13 cellular contexts compared by ENCODE assay signal in the genomic region with DNA sequence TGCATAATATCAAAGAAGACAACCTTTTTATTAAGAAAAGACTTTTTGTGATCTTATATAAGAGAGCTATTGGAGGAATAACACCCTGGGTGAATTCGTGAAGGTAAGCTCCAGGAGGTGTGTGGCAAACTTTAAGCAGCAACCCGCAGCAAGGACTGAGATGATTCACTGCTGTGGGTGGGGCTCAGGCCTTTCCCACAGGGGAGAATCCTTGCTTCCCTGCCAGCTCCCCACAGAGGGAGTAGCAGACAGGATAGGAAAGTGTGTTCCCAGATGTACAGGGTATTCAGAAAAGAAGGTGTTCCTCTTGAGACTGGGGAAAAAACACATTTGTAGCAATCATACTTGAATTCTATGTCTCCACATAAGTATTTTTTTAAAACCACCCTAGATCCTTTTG. TPM values are rescaled to one million over a fixed set of nuclear protein-coding genes. Genes with fewer than 3 reads are reported as not detected.
DNase-seq lines count a peak whose midpoint lies in the region; ATAC-seq and TF ChIP-seq lines count a peak whose summit lies in the region.
"Had no signal": no experiment of that assay in that cellular context is flagged by ENCODE, and none has a peak within 500 bp of the region (broad histone marks: within the 10 kb centered on the region; RNA-seq: fewer than 3 reads in every experiment).

No MANE protein-coding gene starts in this region.

- H3K27ac Mint-ChIP-seq in activated T-cell treated with anti-CD3 and anti-CD28 coated beads, Interleukin-2, amount 50 U/mL, for 72 hours: peak overlapping the region; percentile 54
- peak overlapping the region in 1 of 7 donors; percentile 22 for H3K27ac Mint-ChIP-seq in CD4-positive, alpha-beta memory T cell
- H3K27ac Mint-ChIP-seq: brain had no signal

- H3K9ac ChIP-seq in fibroblast of lung (ENCODE audit: insufficient read depth, low read length): no peak overlapping the region

- H3K36me3 ChIP-seq in fibroblast of lung (ENCODE audit: control insufficient read depth, insufficient read depth, low read length): peaks cover 2% of the 10 kb centered on the region
- peaks cover 5% of the 10 kb centered on the region for H3K36me3 ChIP-seq in CD4-positive, alpha-beta memory T cell (ENCODE audit: insufficient read depth, low read length)
- H3K36me3 ChIP-seq in HAP-1 (replicated peaks): peaks cover 10% of the 10 kb centered on the region

- H3K27me3 ChIP-seq in fibroblast of lung (ENCODE audit: control insufficient read depth, insufficient read depth, low read length) (no peaks in the 10 kb centered on the region), HAP-1 (ENCODE audit: low read depth) (no peaks in the 10 kb centered on the region)
- no peaks in the 10 kb centered on the region for H3K27me3 ChIP-seq in CD4-positive, alpha-beta memory T cell (ENCODE audit: insufficient read depth, low read length)
- H3K27me3 ChIP-seq: esophagus squamous epithelium had no signal

- H3K9me3 Mint-ChIP-seq in activated T-cell treated with anti-CD3 and anti-CD28 coated beads, Interleukin-2, amount 50 U/mL, for 72 hours: no peaks in the 10 kb centered on the region
- no peaks in the 10 kb centered on the region for H3K9me3 Mint-ChIP-seq in CD4-positive, alpha-beta memory T cell
- H3K9me3 Mint-ChIP-seq: stimulated activated naive CD8-positive, alpha-beta T cell treated with anti-CD3 and anti-CD28 coated beads, Interleukin-15, Interleukin-2, amounts not matched to agents 100 ng/mL and 50 ng/mL, for 24 hours had no signal

- in situ Hi-C loops in HAP-1 (cut with MboI; ENCODE audit: low sequenced_read_pairs): loop anchor here (25.0 kb wide), 1 partner anchor 457 kb away; no protein-coding TSS in a partner anchor

- no peaks in the 10 kb centered on the region for H3K27me3 Mint-ChIP-seq in activated T-cell treated with anti-CD3 and anti-CD28 coated beads, Interleukin-2, amount 50 U/mL, for 72 hours (ENCODE audit: low read depth)
- H3K27me3 Mint-ChIP-seq in CD4-positive, alpha-beta memory T cell: no peaks in the 10 kb centered on the region
- H3K27me3 Mint-ChIP-seq: brain; stimulated activated naive CD8-positive, alpha-beta T cell treated with anti-CD3 and anti-CD28 coated beads, Interleukin-15, Interleukin-2, amounts not matched to agents 100 ng/mL and 50 ng/mL, for 24 hours had no signal

- ATAC-seq in activated T-cell treated with anti-CD3 and anti-CD28 coated beads, Interleukin-2, amount 50 U/mL, for 72 hours (replicated peaks in 1 of 2): no peak
- ATAC-seq in SK-N-SH treated with all-trans-retinoic acid at 6 μM for 48 hours: peak; percentile 77
- no peak for ATAC-seq in activated CD4-positive, CD25-positive, alpha-beta regulatory T cell treated with anti-CD3 and anti-CD28 coated beads, Interleukin-2, amount 50 U/mL, for 24 hours

- H3K4me2 ChIP-seq in fibroblast of lung (ENCODE audit: extremely low read depth, insufficient read depth, low read length): no peak overlapping the region

- intact Hi-C loops in CD4-positive, alpha-beta memory T cell (cut with micrococcal nuclease): no loop called here

- POLR2A ChIA-PET in CD4-positive, alpha-beta memory T cell (lab: Charles Lee; ENCODE audit: partially characterized antibody): interaction anchor here (9.6 kb wide), 1 partner anchor 8 kb away, joined by 116 read pairs; a partner anchor contains a TSS

- H4K20me1 ChIP-seq in fibroblast of lung (ENCODE audit: control insufficient read depth, extremely low read depth, insufficient read depth, low read length): no peaks in the 10 kb centered on the region

- no peak for TF ChIP-seq CTCF in fibroblast of lung (conservative IDR thresholded peaks at IDR 0.05 in 1 of 2, IDR thresholded peaks at IDR 0.05 in 1 of 2; ENCODE audit: low read depth in 1 of 2, low read length in 2 of 2)

- H3K9me3 ChIP-seq in fibroblast of lung (ENCODE audit: control insufficient read depth, insufficient read depth, low read depth, low read length): no peaks in the 10 kb centered on the region
- H3K9me3 ChIP-seq in CD4-positive, alpha-beta memory T cell (ENCODE audit: control insufficient read depth in 1 of 2, low read length in 2 of 2): no peaks in the 10 kb centered on the region
- H3K9me3 ChIP-seq in HAP-1: no peaks in the 10 kb centered on the region
- H3K9me3 ChIP-seq: esophagus squamous epithelium had no signal

- peaks cover 46% of the 10 kb centered on the region for H3K4me1 Mint-ChIP-seq in activated T-cell treated with anti-CD3 and anti-CD28 coated beads, Interleukin-2, amount 50 U/mL, for 72 hours (ENCODE audit: low read depth)
- peaks cover 26 to 42% (median 32%) of the 10 kb centered on the region in 4 donors for H3K4me1 Mint-ChIP-seq in CD4-positive, alpha-beta memory T cell

- H3K4me1 ChIP-seq in fibroblast of lung (ENCODE audit: control insufficient read depth, extremely low read depth, insufficient read depth, low read length) (peaks cover 2% of the 10 kb centered on the region), HAP-1 (no peaks in the 10 kb centered on the region)
- peaks cover 30% of the 10 kb centered on the region for H3K4me1 ChIP-seq in CD4-positive, alpha-beta memory T cell (ENCODE audit: insufficient read depth, low read length)

- H3K4me3 Mint-ChIP-seq in activated T-cell treated with anti-CD3 and anti-CD28 coated beads, Interleukin-2, amount 50 U/mL, for 72 hours: no peak overlapping the region
- H3K4me3 Mint-ChIP-seq in CD4-positive, alpha-beta memory T cell: no peak overlapping the region
- H3K4me3 Mint-ChIP-seq: brain; stimulated activated naive CD8-positive, alpha-beta T cell treated with anti-CD3 and anti-CD28 coated beads, Interleukin-15, Interleukin-2, amounts not matched to agents 100 ng/mL and 50 ng/mL, for 24 hours had no signal

- H3K79me2 ChIP-seq in fibroblast of lung (ENCODE audit: control insufficient read depth, insufficient read depth, low read length): peaks cover 9% of the 10 kb centered on the region

- H2AFZ ChIP-seq in fibroblast of lung (ENCODE audit: low read length): no peak overlapping the region

- H3K27ac ChIP-seq in fibroblast of lung (ENCODE audit: insufficient read depth, low read length): no peak overlapping the region
- no peak overlapping the region for H3K27ac ChIP-seq in CD4-positive, alpha-beta memory T cell (ENCODE audit: low read depth, low read length)
- H3K27ac ChIP-seq: esophagus squamous epithelium had no signal

- H3K4me3 ChIP-seq in fibroblast of lung (replicated peaks in 1 of 4; ENCODE audit: control extremely low read depth in 1 of 4, insufficient read depth in 1 of 4, low read depth in 3 of 4, low read length in 4 of 4) (no peak overlapping the region), HAP-1 (no peak overlapping the region)
- no peak overlapping the region for H3K4me3 ChIP-seq in CD4-positive, alpha-beta memory T cell (ENCODE audit: low read length in 2 of 2)
- H3K4me3 ChIP-seq: esophagus squamous epithelium had no signal

- H3K36me3 Mint-ChIP-seq in activated T-cell treated with anti-CD3 and anti-CD28 coated beads, Interleukin-2, amount 50 U/mL, for 72 hours (ENCODE audit: insufficient read depth in 2 of 2): peaks cover 6 to 17% of the 10 kb centered on the region in 2 donors
- H3K36me3 Mint-ChIP-seq in CD4-positive, alpha-beta memory T cell: peaks cover 31 to 58% of the 10 kb centered on the region in 2 donors

- CTCF ChIA-PET in CD4-positive, alpha-beta memory T cell (lab: Charles Lee; ENCODE audit: partially characterized antibody): interaction anchor here (1.9 kb wide), 1 partner anchor 9 kb away, joined by 5 read pairs; a partner anchor contains a TSS

- no peak for DNase-seq in activated T-cell treated with anti-CD3 and anti-CD28 coated beads, Interleukin-2, amount 50 U/mL, for 72 hours
- DNase-seq in activated T-cell treated with anti-CD3 and anti-CD28 coated beads for 4 hours (no peak), fibroblast of lung (ENCODE audit: low read depth in 2 of 2) (peak; percentile 55 to 85), smooth muscle cell of the brain vasculature (ENCODE audit: low read depth, low spot score) (peak; percentile 39), HAP-1 (ENCODE audit: low spot score in 2 of 2) (no peak)
- DNase-seq in CD4-positive, alpha-beta memory T cell: no peak
- DNase-seq: activated CD8-positive, alpha-beta memory T cell treated with anti-CD3 and anti-CD28 coated beads, Interleukin-2, amount 50 U/mL, for 48 hours; esophagus squamous epithelium; NCI-H2081 treated with DMSO at 0.1 percent for 48 hours had no signal

TF ChIP-seq in SK-N-SH treated with all-trans-retinoic acid at 6 μM for 48 hours, 23 proteins besides CTCF, POLR2A, EP300 and RAD21 (continues in another document):
- no peak for TF ChIP-seq ESRRG (CRISPR knock-in tag; IDR thresholded peaks at IDR 0.05)
- no peak for TF ChIP-seq ZNF8 (CRISPR knock-in tag; IDR thresholded peaks at IDR 0.05)
- TF ChIP-seq ZNF565 (CRISPR knock-in tag; conservative IDR thresholded peaks at IDR 0.05; ENCODE audit: low read depth): no peak
- TF ChIP-seq, protein P1, sequence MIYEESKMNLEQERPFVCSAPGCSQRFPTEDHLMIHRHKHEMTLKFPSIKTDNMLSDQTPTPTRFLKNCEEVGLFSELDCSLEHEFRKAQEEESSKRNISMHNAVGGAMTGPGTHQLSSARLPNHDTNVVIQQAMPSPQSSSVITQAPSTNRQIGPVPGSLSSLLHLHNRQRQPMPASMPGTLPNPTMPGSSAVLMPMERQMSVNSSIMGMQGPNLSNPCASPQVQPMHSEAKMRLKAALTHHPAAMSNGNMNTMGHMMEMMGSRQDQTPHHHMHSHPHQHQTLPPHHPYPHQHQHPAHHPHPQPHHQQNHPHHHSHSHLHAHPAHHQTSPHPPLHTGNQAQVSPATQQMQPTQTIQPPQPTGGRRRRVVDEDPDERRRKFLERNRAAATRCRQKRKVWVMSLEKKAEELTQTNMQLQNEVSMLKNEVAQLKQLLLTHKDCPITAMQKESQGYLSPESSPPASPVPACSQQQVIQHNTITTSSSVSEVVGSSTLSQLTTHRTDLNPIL (CRISPR knock-in tag; IDR thresholded peaks at IDR 0.05; ENCODE audit: low read depth): no peak
- no peak for TF ChIP-seq PPARA (CRISPR knock-in tag; IDR thresholded peaks at IDR 0.05; ENCODE audit: borderline replicate concordance)
- no peak for TF ChIP-seq OSR1 (CRISPR knock-in tag; IDR thresholded peaks at IDR 0.05)
- TF ChIP-seq ARNTL (CRISPR knock-in tag; IDR thresholded peaks at IDR 0.05; ENCODE audit: borderline replicate concordance, low read depth): no peak
- no peak for TF ChIP-seq ZNF70 (CRISPR knock-in tag; IDR thresholded peaks at IDR 0.05)
- no peak for TF ChIP-seq ZFP30 (CRISPR knock-in tag; IDR thresholded peaks at IDR 0.05)
- no peak for TF ChIP-seq CSDC2 (CRISPR knock-in tag; IDR thresholded peaks at IDR 0.05)
- no peak for TF ChIP-seq ISL1 (CRISPR knock-in tag; IDR thresholded peaks at IDR 0.05)

RNA-seq across cellular contexts. Expression of a gene that starts 9.2 kb away (rescaled TPM):
- 100 to 1,000 TPM; 118 to 142 TPM for total RNA-seq in activated T-cell treated with anti-CD3 and anti-CD28 coated beads, Interleukin-2, amount 50 U/mL, for 72 hours
- 79.6 and 102 TPM in 2 replicates for total RNA-seq in fibroblast of lung
- 210 and 228 TPM in 2 replicates for polyA plus RNA-seq in fibroblast of lung
- polyA plus RNA-seq in fibroblast of lung (2012): 213 and 224 TPM in 2 replicates
- polyA minus RNA-seq in fibroblast of lung (ENCODE audit: low replicate concordance): 11.6 and 21.0 TPM in 2 replicates
- total RNA-seq in CD4-positive, alpha-beta memory T cell: 10 to 100 TPM; 55.5 to 61.5 TPM
- polyA plus RNA-seq in CD4-positive, alpha-beta memory T cell: 100 to 1,000 TPM; 279 to 557 TPM

Comparison
In these comparisons a context has a peak if more than half of its experiments do, and no peak if none do; other contexts are left out.
1. DNase-seq: peak in fibroblast of lung (2 of 2) and smooth muscle cell of the brain vasculature (single experiment); none in activated T-cell treated with anti-CD3 and anti-CD28 coated beads, Interleukin-2, amount 50 U/mL, for 72 hours (0 of 2), activated T-cell treated with anti-CD3 and anti-CD28 coated beads for 4 hours (single experiment), CD4-positive, alpha-beta memory T cell (0 of 5) and HAP-1 (0 of 2).